ENCODE assay signal across 8 cellular contexts in genomic region chr9:80885894-80886293, GRCh38.
DNase-seq lines count a peak whose midpoint lies in the region; TF ChIP-seq lines count a peak whose summit lies in the region.
"Had no signal": no experiment of that assay in that cellular context is flagged by ENCODE, and none has a peak within 500 bp of the region (broad histone marks: within the 10 kb centered on the region; RNA-seq: fewer than 3 reads in every experiment).

No MANE protein-coding gene starts in this region.

- H2AK5ac ChIP-seq in trophoblast cell (ENCODE audit: low read length) = no peak overlapping the region

- H3K4me2 ChIP-seq in trophoblast cell (ENCODE audit: low read length) = no peak overlapping the region

- H2BK12ac ChIP-seq in trophoblast cell (ENCODE audit: low read length) = no peak overlapping the region

- H3K4me1 ChIP-seq in ovary (ENCODE audit: insufficient read depth) (no peaks in the 10 kb centered on the region), trophoblast cell (ENCODE audit: control insufficient read depth in 1 of 2, insufficient read depth in 2 of 2, low read length in 2 of 2) (no peaks in the 10 kb centered on the region)

- intact Hi-C loops in ovary (cut with DNase I) = no loop called here

- no peak overlapping the region for H3K18ac ChIP-seq in trophoblast cell (ENCODE audit: low read length)

- H3K27me3 Mint-ChIP-seq in chondrocyte (ENCODE audit: low read depth) = no peaks in the 10 kb centered on the region

- H3K9me3 ChIP-seq in ovary = no peaks in the 10 kb centered on the region
- no peaks in the 10 kb centered on the region for H3K9me3 ChIP-seq in trophoblast cell (ENCODE audit: insufficient read depth, low read depth, low read length)

- H3K4ac ChIP-seq in trophoblast cell (ENCODE audit: low read depth, low read length) = no peak overlapping the region

- peaks cover 2% of the 10 kb centered on the region for H3K79me1 ChIP-seq in trophoblast cell (ENCODE audit: low read length)

- no peak overlapping the region for H3K27ac ChIP-seq in ovary
- H3K27ac ChIP-seq in trophoblast cell (ENCODE audit: low read depth, low read length) = no peak overlapping the region

- H3K9me3 Mint-ChIP-seq in chondrocyte (ENCODE audit: low read depth) = no peaks in the 10 kb centered on the region

- H3K4me1 Mint-ChIP-seq in chondrocyte (ENCODE audit: low read depth) = peaks cover 4% of the 10 kb centered on the region

- no peaks in the 10 kb centered on the region for H3K79me2 ChIP-seq in trophoblast cell (ENCODE audit: control insufficient read depth, insufficient read depth, low read length, poor library complexity)

- no peaks in the 10 kb centered on the region for H3K36me3 Mint-ChIP-seq in chondrocyte (ENCODE audit: low read depth)

- H3K9ac ChIP-seq in trophoblast cell (ENCODE audit: low read length) = no peak overlapping the region

- no peak overlapping the region for H3K14ac ChIP-seq in trophoblast cell (ENCODE audit: low read length)

- H2BK5ac ChIP-seq in trophoblast cell (ENCODE audit: low read depth, low read length, poor library complexity) = no peak overlapping the region

- 74 to 85% (median 79%) methylated on average over 5 of the region's 5 CpGs for WGBS in ovary, 3 donors
- 100% methylated on average over 1 of the region's 5 CpGs for WGBS in trophoblast cell (ENCODE audit: extremely low coverage, insufficient coverage, insufficient read length)

- no peak for TF ChIP-seq POLR2A in ovary (IDR thresholded peaks at IDR 0.05)

- DNase-seq in ELR (ENCODE audit: low read depth) (peak; percentile 38), NCI-H1092 (lab: John Stamatoyannopoulos, UW) (peak; percentile 19), chondrocyte (ENCODE audit: low spot score) (no peak), ovary (peak; percentile 16 to 64 (median 36)), NK-92 (lab: John Stamatoyannopoulos, UW; ENCODE audit: unreplicated experiment) (no peak), trophoblast cell (no peak), NCI-H146 (lab: John Stamatoyannopoulos, UW) (no peak)
- DNase-seq: left colon had no signal

- H2AFZ ChIP-seq in trophoblast cell (ENCODE audit: insufficient read depth, low read length, poor library complexity) = no peak overlapping the region

- no peak overlapping the region for H3K4me3 Mint-ChIP-seq in chondrocyte (ENCODE audit: unreplicated experiment)

- H2BK120ac ChIP-seq in trophoblast cell (ENCODE audit: insufficient read depth, low read length, poor library complexity) = no peak overlapping the region

- no peak for TF ChIP-seq EP300 in ovary (IDR thresholded peaks at IDR 0.05)

- no peak overlapping the region for H4K91ac ChIP-seq in trophoblast cell (ENCODE audit: low read depth, low read length)

- H3K36me3 ChIP-seq in ovary = no peaks in the 10 kb centered on the region
- no peaks in the 10 kb centered on the region for H3K36me3 ChIP-seq in trophoblast cell (ENCODE audit: control insufficient read depth in 1 of 2, insufficient read depth in 2 of 2, low read length in 2 of 2)

- H4K12ac ChIP-seq in trophoblast cell (ENCODE audit: low read depth, low read length) = no peak overlapping the region

- no peaks in the 10 kb centered on the region for H3K27me3 ChIP-seq in ovary
- no peaks in the 10 kb centered on the region for H3K27me3 ChIP-seq in trophoblast cell (ENCODE audit: insufficient read depth, low read length)

- no peak overlapping the region for H4K8ac ChIP-seq in trophoblast cell (ENCODE audit: low read depth, low read length)

- TF ChIP-seq CTCF in chondrocyte (IDR thresholded peaks at IDR 0.05) (peak; percentile 61), ovary (IDR thresholded peaks at IDR 0.05) (no peak)

- H3K4me3 ChIP-seq in ovary (no peak overlapping the region), trophoblast cell (ENCODE audit: low read depth, low read length) (no peak overlapping the region)

- no peak overlapping the region for H3K23ac ChIP-seq in trophoblast cell (ENCODE audit: low read length)

- H3K27ac Mint-ChIP-seq in chondrocyte (ENCODE audit: unreplicated experiment) = no peak overlapping the region

Comparison
In these comparisons a context has a peak if more than half of its experiments do, and no peak if none do; other contexts are left out.
1. DNase-seq: peak in ELR (single experiment), NCI-H1092 (single experiment) and ovary (5 of 5); none in chondrocyte (single experiment), NK-92 (single experiment), trophoblast cell (0 of 2) and NCI-H146 (single experiment).